In genomic region chr17:50153650-50154575, GRCh38 we compare ENCODE assay signal across 10 cellular contexts. TPM values are rescaled to one million over a fixed set of nuclear protein-coding genes. Genes with fewer than 3 reads are reported as not detected.
DNase-seq lines count a peak whose midpoint lies in the region; ATAC-seq and TF ChIP-seq lines count a peak whose summit lies in the region.
"Had no signal": no experiment of that assay in that cellular context is flagged by ENCODE, and none has a peak within 500 bp of the region (broad histone marks: within the 10 kb centered on the region; RNA-seq: fewer than 3 reads in every experiment).

No MANE protein-coding gene starts in this region.

- no peaks in the 10 kb centered on the region for H3K9me3 ChIP-seq in body of pancreas

- TF ChIP-seq CTCF in body of pancreas (IDR thresholded peaks at IDR 0.05) (no peak), mesothelial cell of epicardium (IDR thresholded peaks at IDR 0.05; ENCODE audit: unreplicated experiment) (no peak)

- no peaks in the 10 kb centered on the region for H3K27me3 ChIP-seq in body of pancreas

- peaks cover 40% of the 10 kb centered on the region for H3K4me1 ChIP-seq in body of pancreas
- H3K4me1 ChIP-seq in urinary bladder (ENCODE audit: insufficient read depth): no peaks in the 10 kb centered on the region

- peaks cover 2% of the 10 kb centered on the region for H3K36me3 Mint-ChIP-seq in activated CD4-positive, alpha-beta memory T cell treated with anti-CD3 and anti-CD28 coated beads for 36 hours
- peaks cover 11% of the 10 kb centered on the region for H3K36me3 Mint-ChIP-seq in activated CD4-positive, alpha-beta memory T cell treated with anti-CD3 and anti-CD28 coated beads, Interleukin-2, amount 10 ng/mL, durations not matched to agents 7 days and 5 days (ENCODE audit: low read depth)
- H3K36me3 Mint-ChIP-seq in mesothelial cell of epicardium: no peaks in the 10 kb centered on the region
- H3K36me3 Mint-ChIP-seq: WTC11 had no signal

- peak overlapping the region in 3 of 4 donors; percentile 2 to 46 (median 36) for H3K27ac ChIP-seq in body of pancreas
- peak overlapping the region; percentile 26 for H3K27ac ChIP-seq in urinary bladder (ENCODE audit: low read depth)

- H3K9me3 Mint-ChIP-seq in activated CD4-positive, alpha-beta memory T cell treated with anti-CD3 and anti-CD28 coated beads for 36 hours: no peaks in the 10 kb centered on the region
- H3K9me3 Mint-ChIP-seq in activated CD4-positive, alpha-beta memory T cell treated with anti-CD3 and anti-CD28 coated beads, Interleukin-2, amount 10 ng/mL, durations not matched to agents 7 days and 5 days: no peaks in the 10 kb centered on the region
- no peaks in the 10 kb centered on the region for H3K9me3 Mint-ChIP-seq in mesothelial cell of epicardium
- H3K9me3 Mint-ChIP-seq: WTC11 had no signal

- POLR2A ChIA-PET in activated CD4-positive, alpha-beta memory T cell treated with anti-CD3 and anti-CD28 coated beads for 36 hours (lab: Charles Lee): no interaction called here
- POLR2A ChIA-PET in activated CD4-positive, alpha-beta memory T cell treated with anti-CD3 and anti-CD28 coated beads, Interleukin-2, amount 10 ng/mL, durations not matched to agents 7 days and 5 days (lab: Charles Lee): interaction anchor here (1.6 to 1.8 kb wide), 2 partner anchors 11 to 14 kb away, joined by 6 to 7 read pairs; no protein-coding TSS in a partner anchor

- H3K4me3 Mint-ChIP-seq in activated CD4-positive, alpha-beta memory T cell treated with anti-CD3 and anti-CD28 coated beads for 36 hours: no peak overlapping the region
- H3K4me3 Mint-ChIP-seq in activated CD4-positive, alpha-beta memory T cell treated with anti-CD3 and anti-CD28 coated beads, Interleukin-2, amount 10 ng/mL, durations not matched to agents 7 days and 5 days: no peak overlapping the region
- no peak overlapping the region for H3K4me3 Mint-ChIP-seq in mesothelial cell of epicardium
- H3K4me3 Mint-ChIP-seq: WTC11 had no signal

- 25 to 35% methylated on average over 16 of the region's 16 CpGs for WGBS in body of pancreas, 2 donors
- 40% methylated on average over 16 of the region's 16 CpGs for WGBS in urinary bladder

- H3K27ac Mint-ChIP-seq in activated CD4-positive, alpha-beta memory T cell treated with anti-CD3 and anti-CD28 coated beads for 36 hours: peak overlapping the region; percentile 45
- H3K27ac Mint-ChIP-seq in activated CD4-positive, alpha-beta memory T cell treated with anti-CD3 and anti-CD28 coated beads, Interleukin-2, amount 10 ng/mL, durations not matched to agents 7 days and 5 days: no peak overlapping the region
- peak overlapping the region; percentile 71 for H3K27ac Mint-ChIP-seq in mesothelial cell of epicardium
- H3K27ac Mint-ChIP-seq: WTC11 had no signal

- intact Hi-C loops in activated CD4-positive, alpha-beta memory T cell treated with anti-CD3 and anti-CD28 coated beads for 36 hours (cut with micrococcal nuclease): no loop called here
- intact Hi-C loops in body of pancreas (cut with DNase I): no loop called here

- no peaks in the 10 kb centered on the region for H3K27me3 Mint-ChIP-seq in activated CD4-positive, alpha-beta memory T cell treated with anti-CD3 and anti-CD28 coated beads for 36 hours
- H3K27me3 Mint-ChIP-seq in activated CD4-positive, alpha-beta memory T cell treated with anti-CD3 and anti-CD28 coated beads, Interleukin-2, amount 10 ng/mL, durations not matched to agents 7 days and 5 days: no peaks in the 10 kb centered on the region
- no peaks in the 10 kb centered on the region for H3K27me3 Mint-ChIP-seq in mesothelial cell of epicardium (ENCODE audit: low read depth)

- H3K4me1 Mint-ChIP-seq in activated CD4-positive, alpha-beta memory T cell treated with anti-CD3 and anti-CD28 coated beads for 36 hours (ENCODE audit: low read depth): peaks cover 32% of the 10 kb centered on the region
- H3K4me1 Mint-ChIP-seq in activated CD4-positive, alpha-beta memory T cell treated with anti-CD3 and anti-CD28 coated beads, Interleukin-2, amount 10 ng/mL, durations not matched to agents 7 days and 5 days: peaks cover 43% of the 10 kb centered on the region
- peaks cover 28% of the 10 kb centered on the region for H3K4me1 Mint-ChIP-seq in mesothelial cell of epicardium

- H3K36me3 ChIP-seq in body of pancreas (replicated peaks in 1 of 2; ENCODE audit: insufficient read depth in 1 of 2, low read depth in 2 of 2) (no peaks in the 10 kb centered on the region), urinary bladder (ENCODE audit: insufficient read depth) (no peaks in the 10 kb centered on the region)

- DNase-seq in activated CD4-positive, alpha-beta memory T cell treated with anti-CD3 and anti-CD28 coated beads for 36 hours: no peak
- DNase-seq in activated CD4-positive, alpha-beta memory T cell treated with anti-CD3 and anti-CD28 coated beads, Interleukin-2, amount 10 ng/mL, durations not matched to agents 7 days and 5 days: no peak
- DNase-seq in body of pancreas (peak in 3 of 4 donors; percentile 48 to 72 (median 62)), mesothelial cell of epicardium (ENCODE audit: low spot score in 2 of 2, unreplicated experiment in 2 of 2) (no peak), HK-2 (ENCODE audit: unreplicated experiment) (no peak), medulla oblongata (ENCODE audit: extremely low spot score) (no peak), NCI-H446 (lab: John Stamatoyannopoulos, UW) (no peak)
- DNase-seq: hippocampal formation had no signal

- TF ChIP-seq POLR2A in body of pancreas (IDR thresholded peaks at IDR 0.05): no peak

- H3K4me3 ChIP-seq in body of pancreas (no peak overlapping the region), urinary bladder (ENCODE audit: low read depth, low read length) (no peak overlapping the region)

- no peak for ATAC-seq in body of pancreas
- ATAC-seq: WTC11 had no signal

- CTCF ChIA-PET in activated CD4-positive, alpha-beta memory T cell treated with anti-CD3 and anti-CD28 coated beads for 36 hours (lab: Charles Lee): interaction anchor here (1.1 to 5.1 kb wide), 4 partner anchors 10 to 36 kb away, joined by 3 to 29 read pairs (median 4); no protein-coding TSS in a partner anchor
- CTCF ChIA-PET in activated CD4-positive, alpha-beta memory T cell treated with anti-CD3 and anti-CD28 coated beads, Interleukin-2, amount 10 ng/mL, durations not matched to agents 7 days and 5 days (lab: Charles Lee): interaction anchor here (0.9 to 5.7 kb wide), 4 partner anchors 14 to 60 kb away, joined by 3 to 36 read pairs (median 4); no protein-coding TSS in a partner anchor

RNA-seq across cellular contexts. Expression of gene PPP1R9B, which starts 3.4 kb away (rescaled TPM):
- 10 to 100 TPM; 84.3 to 86.1 TPM for total RNA-seq in activated CD4-positive, alpha-beta memory T cell treated with anti-CD3 and anti-CD28 coated beads for 36 hours
- 100 to 1,000 TPM; 136 to 137 TPM for total RNA-seq in activated CD4-positive, alpha-beta memory T cell treated with anti-CD3 and anti-CD28 coated beads, Interleukin-2, amount 10 ng/mL, durations not matched to agents 7 days and 5 days
- total RNA-seq in body of pancreas (10 to 100 TPM; 20.0 to 31.0 TPM), mesothelial cell of epicardium (56.4 to 58.6 TPM (median 56.6 TPM) in 3 replicates), urinary bladder (16.6 TPM)
- polyA plus RNA-seq in urinary bladder: 29.6 TPM

RNA-seq across cellular contexts. Expression of gene SGCA, which starts 11.9 kb away (rescaled TPM):
- under 1 TPM in 1 of 2 experiments, not detected in 1; 0.59 TPM for total RNA-seq in activated CD4-positive, alpha-beta memory T cell treated with anti-CD3 and anti-CD28 coated beads for 36 hours
- under 1 TPM in 1 of 2 experiments, not detected in 1; 0.30 TPM for total RNA-seq in activated CD4-positive, alpha-beta memory T cell treated with anti-CD3 and anti-CD28 coated beads, Interleukin-2, amount 10 ng/mL, durations not matched to agents 7 days and 5 days
- total RNA-seq in body of pancreas (1 to 10 TPM in 1 of 2 donors, not detected in 1; 1.3 TPM), mesothelial cell of epicardium (not detected in 3 replicates), urinary bladder (15.4 TPM)
- 89.1 TPM for polyA plus RNA-seq in urinary bladder

RNA-seq across cellular contexts. Expression of gene SAMD14, which starts 24.0 kb away (rescaled TPM):
- 1 to 10 TPM; 3.4 to 3.7 TPM for total RNA-seq in activated CD4-positive, alpha-beta memory T cell treated with anti-CD3 and anti-CD28 coated beads for 36 hours
- total RNA-seq in activated CD4-positive, alpha-beta memory T cell treated with anti-CD3 and anti-CD28 coated beads, Interleukin-2, amount 10 ng/mL, durations not matched to agents 7 days and 5 days: 1 to 10 TPM in 1 of 2 experiments, under 1 TPM in 1; 0.68 to 1.3 TPM
- total RNA-seq in body of pancreas (not detected), mesothelial cell of epicardium (17.3 to 20.0 TPM (median 19.4 TPM) in 3 replicates), urinary bladder (2.2 TPM)
- 3.7 TPM for polyA plus RNA-seq in urinary bladder

RNA-seq across cellular contexts. Expression of gene COL1A1, which starts 47.5 kb away (rescaled TPM):
- total RNA-seq in activated CD4-positive, alpha-beta memory T cell treated with anti-CD3 and anti-CD28 coated beads for 36 hours: 1 to 10 TPM; 2.3 to 3.7 TPM
- total RNA-seq in activated CD4-positive, alpha-beta memory T cell treated with anti-CD3 and anti-CD28 coated beads, Interleukin-2, amount 10 ng/mL, durations not matched to agents 7 days and 5 days: under 1 TPM; 0.50 to 0.55 TPM
- total RNA-seq in body of pancreas (10 to 100 TPM; 11.2 to 62.3 TPM), mesothelial cell of epicardium (3,780 to 4,004 TPM (median 3,972 TPM) in 3 replicates), urinary bladder (5,262 TPM)
- polyA plus RNA-seq in urinary bladder: 802 TPM

RNA-seq across cellular contexts. Expression of gene PDK2, which starts 58.8 kb away (rescaled TPM):
- total RNA-seq in activated CD4-positive, alpha-beta memory T cell treated with anti-CD3 and anti-CD28 coated beads for 36 hours: 10 to 100 TPM; 13.3 to 14.6 TPM
- total RNA-seq in activated CD4-positive, alpha-beta memory T cell treated with anti-CD3 and anti-CD28 coated beads, Interleukin-2, amount 10 ng/mL, durations not matched to agents 7 days and 5 days: 10 to 100 TPM; 19.6 to 23.4 TPM
- total RNA-seq in body of pancreas (100 to 1,000 TPM in 1 of 2 donors, 10 to 100 TPM in 1; 27.0 to 119 TPM), mesothelial cell of epicardium (44.6 to 46.0 TPM (median 45.4 TPM) in 3 replicates), urinary bladder (15.9 TPM)
- 55.0 TPM for polyA plus RNA-seq in urinary bladder

Comparison
In these comparisons a context has a peak if more than half of its experiments do, and no peak if none do; other contexts are left out.
1. DNase-seq: peak in body of pancreas (3 of 4); none in activated CD4-positive, alpha-beta memory T cell treated with anti-CD3 and anti-CD28 coated beads for 36 hours (single experiment), activated CD4-positive, alpha-beta memory T cell treated with anti-CD3 and anti-CD28 coated beads, Interleukin-2, amount 10 ng/mL, durations not matched to agents 7 days and 5 days (single experiment), mesothelial cell of epicardium (0 of 2), HK-2 (single experiment), medulla oblongata (single experiment) and NCI-H446 (0 of 2).